ENCODE assay signal across 32 cellular contexts in the genomic region with DNA sequence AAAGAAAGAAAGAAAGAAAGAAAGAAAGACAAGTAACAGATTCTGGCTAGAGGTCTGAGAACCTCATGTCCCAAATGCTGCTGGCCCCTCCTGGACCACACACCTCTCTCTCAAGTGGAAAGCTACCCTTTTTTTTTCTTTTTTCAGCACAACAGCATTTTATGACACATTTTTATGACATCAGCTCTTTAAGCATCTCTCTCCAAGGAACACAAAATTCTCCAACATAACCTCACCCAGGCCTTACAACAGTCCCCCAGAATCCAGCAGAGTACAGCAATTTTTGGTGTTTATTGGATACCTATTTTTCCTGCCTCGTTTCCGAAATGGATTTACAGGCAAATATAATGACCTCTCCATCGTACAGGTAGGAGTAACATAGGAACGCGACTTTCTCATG. TPM values are rescaled to one million over a fixed set of nuclear protein-coding genes. Genes with fewer than 3 reads are reported as not detected.
"Had no signal": no experiment of that assay in that cellular context is flagged by ENCODE, and none has a peak within 500 bp of the region (broad histone marks: within the 10 kb centered on the region; RNA-seq: fewer than 3 reads in every experiment).

No MANE protein-coding gene starts in this region.

- H3K27ac ChIP-seq: brain microvascular endothelial cell, esophagus muscularis mucosa, gastroesophageal sphincter, heart right ventricle, hepatocyte had no signal

- H3K79me2 ChIP-seq: hepatocyte had no signal

- H2AFZ ChIP-seq: hepatocyte had no signal

- FAIRE-seq: astrocyte, bronchial epithelial cell, colon had no signal

- H3K27me3 ChIP-seq: brain microvascular endothelial cell had no signal

- DNase-seq: activated CD4-positive, alpha-beta memory T cell treated with anti-CD3 and anti-CD28 coated beads, Interleukin-2, amount 10 ng/mL, durations not matched to agents 7 days and 5 days; activated CD4-positive, alpha-beta T cell treated with anti-CD3 and anti-CD28 coated beads for 1 hour; activated CD4-positive, alpha-beta T cell treated with anti-CD3 and anti-CD28 coated beads for 4 hours; activated CD4-positive, alpha-beta T cell treated with anti-CD3 and anti-CD28 coated beads, Interleukin-2, amount 10 ng/mL, durations not matched to agents 7 days and 5 days; activated CD4-positive, alpha-beta T cell treated with anti-CD3 and anti-CD28 coated beads, Interleukin-2, amount 50 U/mL, for 4 hours; activated CD8-positive, alpha-beta memory T cell treated with anti-CD3 and anti-CD28 coated beads, Interleukin-2, amount 50 U/mL, for 48 hours; activated gamma-delta T cell; activated naive CD4-positive, alpha-beta T cell; activated naive CD4-positive, alpha-beta T cell treated with anti-CD3 and anti-CD28 coated beads, Interleukin-2, amount 10 ng/mL, durations not matched to agents 7 days and 5 days; activated naive CD8-positive, alpha-beta T cell treated with anti-CD3 and anti-CD28 coated beads, Interleukin-2, amount 10 ng/mL, durations not matched to agents 7 days and 5 days; activated T-cell treated with anti-CD3 and anti-CD28 coated beads for 4 hours; activated T-cell treated with anti-CD3 and anti-CD28 coated beads, Interleukin-2, amount 50 U/mL, for 24 hours; activated T-cell treated with anti-CD3 and anti-CD28 coated beads, Interleukin-2, amount 50 U/mL, for 72 hours; brain microvascular endothelial cell; caudate nucleus; cortex of kidney; dermis blood vessel endothelial cell; effector CD4-positive, alpha-beta T cell; effector memory CD8-positive, alpha-beta T cell; erythroblast; foreskin melanocyte; heart right ventricle; T1000 had no signal

- H3K4me2 ChIP-seq: hepatocyte had no signal

- H3K4me1 ChIP-seq: esophagus muscularis mucosa, gastroesophageal sphincter had no signal

- H3K4me3 ChIP-seq: esophagus muscularis mucosa, gastroesophageal sphincter, heart right ventricle, hepatocyte had no signal

- H3K9me3 ChIP-seq: esophagus muscularis mucosa, gastroesophageal sphincter, heart right ventricle had no signal

- H3K36me3 ChIP-seq: brain microvascular endothelial cell, esophagus muscularis mucosa, gastroesophageal sphincter, heart right ventricle had no signal

- ATAC-seq: activated naive CD4-positive, alpha-beta T cell treated with anti-CD3 and anti-CD28 coated beads, Interleukin-2, amount 50 U/mL, for 72 hours; activated T-cell treated with anti-CD3 and anti-CD28 coated beads, Interleukin-2, amount 50 U/mL, for 72 hours; effector memory CD8-positive, alpha-beta T cell; gastroesophageal sphincter had no signal

RNA-seq across cellular contexts. Expression of gene NTRK3, which starts 11.2 kb away (rescaled TPM):
- total RNA-seq: activated CD4-positive, alpha-beta memory T cell treated with anti-CD3 and anti-CD28 coated beads, Interleukin-2, amount 10 ng/mL, durations not matched to agents 7 days and 5 days; activated CD4-positive, alpha-beta T cell treated with anti-CD3 and anti-CD28 coated beads, Interleukin-2, amount 10 ng/mL, durations not matched to agents 7 days and 5 days; activated naive CD8-positive, alpha-beta T cell treated with anti-CD3 and anti-CD28 coated beads, Interleukin-2, amount 10 ng/mL, durations not matched to agents 7 days and 5 days; bronchial epithelial cell; chondrocyte; fibroblast of villous mesenchyme had no signal
